Comparison of ENCODE assay signal across 21 cellular contexts in the genomic region with DNA sequence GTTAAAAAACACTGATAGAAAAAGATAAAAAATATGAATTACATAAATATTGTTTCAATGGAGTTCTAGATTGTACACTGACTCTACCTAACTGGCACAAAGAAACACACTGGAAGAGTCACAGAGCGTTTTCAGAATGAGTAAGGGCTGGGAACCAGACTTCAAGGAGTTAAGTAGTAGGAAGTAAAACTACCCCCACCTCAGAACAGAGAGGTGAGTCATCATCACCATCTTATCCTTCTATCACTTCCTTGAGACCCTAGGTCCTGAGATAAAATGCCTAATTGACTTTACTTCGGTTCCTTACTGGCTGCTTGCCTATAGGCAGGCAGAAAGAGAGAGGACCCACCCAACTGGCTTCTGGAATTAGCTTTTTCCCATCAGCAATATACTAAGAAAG.
A peak's percentile ranks its signal among the peaks of the same experiment; 100 is the strongest.
DNase-seq lines count a peak whose midpoint lies in the region; ATAC-seq, FAIRE-seq and TF ChIP-seq lines count a peak whose summit lies in the region.
"Had no signal": no experiment of that assay in that cellular context is flagged by ENCODE, and none has a peak within 500 bp of the region (broad histone marks: within the 10 kb centered on the region; RNA-seq: fewer than 3 reads in every experiment).

No MANE protein-coding gene starts in this region.

- CTCF ChIA-PET in GM12878 (lab: Yijun Ruan, JAX) = interaction anchor here (1.0 to 2.0 kb wide), 2 partner anchors 11 to 44 kb away, joined by 4 to 6 read pairs; no protein-coding TSS in a partner anchor

- H3K27me3 ChIP-seq in OCI-LY3 (ENCODE audit: low read depth, low read length) (no peaks in the 10 kb centered on the region), GM12878 (replicated peaks in 1 of 2; ENCODE audit: control insufficient read depth in 2 of 2, insufficient read depth in 2 of 2, low read length in 1 of 2) (no peaks in the 10 kb centered on the region), keratinocyte (ENCODE audit: control insufficient read depth, extremely low read depth, insufficient read depth, low read length) (no peaks in the 10 kb centered on the region), uterus (no peaks in the 10 kb centered on the region)
- H3K27me3 ChIP-seq: BE2C had no signal

- POLR2A ChIA-PET in GM12878 (lab: Charles Lee) = interaction anchor here (0.7 to 1.1 kb wide), 2 partner anchors 11 to 18 kb away, joined by 3 to 4 read pairs; no protein-coding TSS in a partner anchor

- H3K4me1 ChIP-seq in OCI-LY3 (ENCODE audit: low read length) = peaks cover 11% of the 10 kb centered on the region
- no peaks in the 10 kb centered on the region for H3K4me1 ChIP-seq in GM12878 (ENCODE audit: control insufficient read depth, insufficient read depth, low read length)
- H3K4me1 ChIP-seq in keratinocyte (ENCODE audit: control insufficient read depth, extremely low read depth, insufficient read depth, low read length) = peaks cover 28% of the 10 kb centered on the region
- H3K4me1 ChIP-seq in uterus = no peaks in the 10 kb centered on the region
- H3K4me1 ChIP-seq: BE2C, Caco-2 had no signal

- H3K4me2 ChIP-seq in OCI-LY3 (ENCODE audit: low read length) = peak overlapping the region; percentile 17; the same call in 1 of the 2 replicates
- no peak overlapping the region for H3K4me2 ChIP-seq in GM12878 (ENCODE audit: control insufficient read depth, insufficient read depth)
- H3K4me2 ChIP-seq in keratinocyte (ENCODE audit: control insufficient read depth, extremely low read depth, insufficient read depth, low read depth, low read length) = peak overlapping the region; percentile 85
- H3K4me2 ChIP-seq: KMS-11 had no signal

- no peak for TF ChIP-seq CTCF in OCI-LY3 (IDR thresholded peaks at IDR 0.05; ENCODE audit: low read depth, low read length)
- TF ChIP-seq CTCF in GM12878 (IDR thresholded peaks at IDR 0.05 in 2 of 3, conservative IDR thresholded peaks at IDR 0.05 in 1 of 3; ENCODE audit: control insufficient read depth in 2 of 3, extremely low read depth in 1 of 3, insufficient read depth in 1 of 3, low read depth in 3 of 3, low read length in 3 of 3) = no peak
- no peak for TF ChIP-seq CTCF in keratinocyte (optimal IDR thresholded peaks at IDR 0.05 in 1 of 3, IDR thresholded peaks at IDR 0.05 in 1 of 3, conservative IDR thresholded peaks at IDR 0.05 in 1 of 3; ENCODE audit: extremely low read depth in 1 of 3, insufficient read depth in 2 of 3, low read length in 3 of 3)
- TF ChIP-seq CTCF in uterus (IDR thresholded peaks at IDR 0.05) = no peak
- no peak for TF ChIP-seq CTCF in coronary artery (IDR thresholded peaks at IDR 0.05)

- TF ChIP-seq POLR2A in GM12878 (IDR thresholded peaks at IDR 0.05; ENCODE audit: low read depth, low read length) = no peak
- TF ChIP-seq POLR2A in uterus (IDR thresholded peaks at IDR 0.05) = no peak

- ATAC-seq in GM12878 = peak; percentile 80
- ATAC-seq: Panc1, Right ventricle myocardium inferior had no signal

- 0% methylated on average over 2 of the region's 2 CpGs for WGBS in GM12878 (ENCODE audit: insufficient coverage, insufficient replicate concordance, low lambda C conversion rate, missing lambda C conversion rate)

- H3K9me3 ChIP-seq in OCI-LY3 (ENCODE audit: insufficient read depth, low read length) (no peaks in the 10 kb centered on the region), GM12878 (replicated peaks; ENCODE audit: control insufficient read depth, insufficient read depth, low read length) (no peaks in the 10 kb centered on the region), keratinocyte (ENCODE audit: control insufficient read depth, low read depth, low read length) (no peaks in the 10 kb centered on the region), uterus (no peaks in the 10 kb centered on the region)
- H3K9me3 ChIP-seq: BE2C, Caco-2 had no signal

- RAD21 ChIA-PET in GM12878 (lab: Charles Lee; ENCODE audit: unreplicated experiment) = interaction anchor here (1.5 to 2.1 kb wide), 2 partner anchors 13 to 164 kb away, joined by 4 to 7 read pairs; no protein-coding TSS in a partner anchor

- FAIRE-seq in GM12878 (lab: Jason Lieb, UNC) = no peak
- peak; percentile 74 for FAIRE-seq in keratinocyte (lab: Jason Lieb, UNC)
- FAIRE-seq: A204.1, GM19239 had no signal

- TF ChIP-seq RAD21 in GM12878 (IDR thresholded peaks at IDR 0.05; ENCODE audit: insufficient read depth, low read depth, low read length) = no peak

- in situ Hi-C loops in GM12878 (cut with MboI) = no loop called here

- H3K9me1 ChIP-seq in keratinocyte (ENCODE audit: control insufficient read depth, extremely low read depth, insufficient read depth, low read length) = no peaks in the 10 kb centered on the region

- H3K9ac ChIP-seq in OCI-LY3 (ENCODE audit: low read length) = no peak overlapping the region
- no peak overlapping the region for H3K9ac ChIP-seq in GM12878 (ENCODE audit: control insufficient read depth, insufficient read depth, low read length)
- no peak overlapping the region for H3K9ac ChIP-seq in keratinocyte (ENCODE audit: control insufficient read depth, extremely low read depth, insufficient read depth, low read length)
- H3K9ac ChIP-seq: KMS-11 had no signal

- H2AFZ ChIP-seq in OCI-LY3 (ENCODE audit: low read depth, low read length) (no peak overlapping the region), GM12878 (ENCODE audit: control insufficient read depth, low read depth, low read length) (no peak overlapping the region), keratinocyte (ENCODE audit: control insufficient read depth, low read length) (no peak overlapping the region)

- no peak for TF ChIP-seq EP300 in GM12878 (IDR thresholded peaks at IDR 0.05; ENCODE audit: borderline replicate concordance in 1 of 2, control insufficient read depth in 1 of 2, low read depth in 2 of 2, low read length in 2 of 2)

- H3K79me2 ChIP-seq in OCI-LY3 (ENCODE audit: low read length) (no peaks in the 10 kb centered on the region), GM12878 (ENCODE audit: control insufficient read depth, insufficient read depth, low read length) (no peaks in the 10 kb centered on the region), keratinocyte (ENCODE audit: control insufficient read depth, insufficient read depth, low read length) (no peaks in the 10 kb centered on the region)

- H3K4me3 ChIP-seq in OCI-LY3 (ENCODE audit: low read length) (no peak overlapping the region), GM12878 (no peak overlapping the region), keratinocyte (ENCODE audit: control insufficient read depth in 2 of 3, extremely low read depth in 1 of 3, insufficient read depth in 2 of 3, low read depth in 1 of 3, low read length in 3 of 3) (no peak overlapping the region), uterus (no peak overlapping the region), coronary artery (no peak overlapping the region)

- H3K27ac ChIP-seq in OCI-LY3 (ENCODE audit: low read length) (no peak overlapping the region), GM12878 (ENCODE audit: control insufficient read depth, insufficient read depth) (no peak overlapping the region), keratinocyte (ENCODE audit: control insufficient read depth, insufficient read depth, low read length) (peak overlapping the region; percentile 76), uterus (no peak overlapping the region), coronary artery (no peak overlapping the region)
- H3K27ac ChIP-seq: KMS-11 had no signal

- intact Hi-C loops in GM12878 (cut with micrococcal nuclease; ENCODE audit: unreplicated experiment) = no loop called here
- intact Hi-C loops in uterus (cut with DNase I; ENCODE audit: low total_unique reads) = no loop called here

- H4K20me1 ChIP-seq in OCI-LY3 (ENCODE audit: insufficient read depth, low read length) = no peaks in the 10 kb centered on the region
- H4K20me1 ChIP-seq in GM12878 (ENCODE audit: control insufficient read depth, insufficient read depth) = no peaks in the 10 kb centered on the region
- no peaks in the 10 kb centered on the region for H4K20me1 ChIP-seq in keratinocyte (ENCODE audit: control insufficient read depth, extremely low read depth, insufficient read depth, low read length)

- no peaks in the 10 kb centered on the region for H3K36me3 ChIP-seq in OCI-LY3 (replicated peaks; ENCODE audit: low read depth, low read length)
- H3K36me3 ChIP-seq in GM12878 (ENCODE audit: control insufficient read depth in 2 of 2, insufficient read depth in 2 of 2, low read length in 1 of 2) = no peaks in the 10 kb centered on the region
- no peaks in the 10 kb centered on the region for H3K36me3 ChIP-seq in keratinocyte (ENCODE audit: control insufficient read depth in 2 of 2, extremely low read depth in 1 of 2, insufficient read depth in 2 of 2, low read length in 2 of 2)
- H3K36me3 ChIP-seq in uterus = no peaks in the 10 kb centered on the region
- H3K36me3 ChIP-seq: BE2C had no signal

- SMC1A ChIA-PET in GM12878 (lab: Charles Lee; ENCODE audit: uncharacterized antibody, unreplicated experiment) = interaction anchor here (0.8 to 2.2 kb wide), 10 partner anchors 8 to 54 kb away, joined by 3 to 9 read pairs (median 4); no protein-coding TSS in a partner anchor

- BruUV-seq in GM12878 (replicated peaks; lab: Mats Ljungman, UMichigan) = no TSS peak

- dilution Hi-C loops in keratinocyte (cut with MboI; ENCODE audit: extremely low pct_ligation_motif_present, low sequenced_read_pairs) = no loop called here

- DNase-seq in A172 (ENCODE audit: low spot score) (peak; percentile 28), GM12878 (ENCODE audit: low read depth, low spot score) (no peak), keratinocyte (ENCODE audit: low read depth, low spot score) (no peak), NCI-H2227 (lab: John Stamatoyannopoulos, UW; ENCODE audit: unreplicated experiment) (no peak), uterus (no peak), coronary artery (ENCODE audit: low spot score) (no peak)
- DNase-seq: BE2C; Caco-2; CD4-positive, CD25-positive, alpha-beta regulatory T cell; DMS153; GDM1; NCI-H1417 treated with DMSO at 0.1 percent for 48 hours; NCI-H187 treated with DMSO at 0.1 percent for 48 hours; NCI-H226; NCI-H524 had no signal

TF ChIP-seq in GM12878, 131 proteins besides CTCF, POLR2A, EP300 and RAD21 (continues in another document):
- TF ChIP-seq, protein P1, sequence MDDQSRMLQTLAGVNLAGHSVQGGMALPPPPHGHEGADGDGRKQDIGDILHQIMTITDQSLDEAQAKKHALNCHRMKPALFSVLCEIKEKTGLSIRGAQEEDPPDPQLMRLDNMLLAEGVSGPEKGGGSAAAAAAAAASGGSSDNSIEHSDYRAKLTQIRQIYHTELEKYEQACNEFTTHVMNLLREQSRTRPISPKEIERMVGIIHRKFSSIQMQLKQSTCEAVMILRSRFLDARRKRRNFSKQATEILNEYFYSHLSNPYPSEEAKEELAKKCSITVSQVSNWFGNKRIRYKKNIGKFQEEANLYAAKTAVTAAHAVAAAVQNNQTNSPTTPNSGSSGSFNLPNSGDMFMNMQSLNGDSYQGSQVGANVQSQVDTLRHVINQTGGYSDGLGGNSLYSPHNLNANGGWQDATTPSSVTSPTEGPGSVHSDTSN (IDR thresholded peaks at IDR 0.05; ENCODE audit: insufficient replicate concordance, low read depth, low read length) = no peak
- no peak for TF ChIP-seq ZNF217 (IDR thresholded peaks at IDR 0.05)
